Comparison of ENCODE assay signal across 16 cellular contexts in genomic region chr2:62760026-62760425, GRCh38. TPM values are rescaled to one million over a fixed set of nuclear protein-coding genes. Genes with fewer than 3 reads are reported as not detected.
DNase-seq lines count a peak whose midpoint lies in the region; ATAC-seq, FAIRE-seq and TF ChIP-seq lines count a peak whose summit lies in the region.
"Had no signal": no experiment of that assay in that cellular context is flagged by ENCODE, and none has a peak within 500 bp of the region (broad histone marks: within the 10 kb centered on the region; RNA-seq: fewer than 3 reads in every experiment).

No MANE protein-coding gene starts in this region.

- H3K4me3 ChIP-seq in Karpas-422 (ENCODE audit: low read length) (no peak overlapping the region), HepG2 (replicated peaks in 1 of 3; ENCODE audit: insufficient read depth in 1 of 3, low read depth in 2 of 3, low read length in 3 of 3) (no peak overlapping the region)
- H3K4me3 ChIP-seq: BLaER1, GM12878, GM23338 had no signal

- H4K20me1 ChIP-seq in Karpas-422 (ENCODE audit: insufficient read depth, low read depth, low read length) (no peaks in the 10 kb centered on the region), HepG2 (ENCODE audit: insufficient read depth, low read length) (peaks cover 88% of the 10 kb centered on the region)

- peaks cover 2% of the 10 kb centered on the region for H3K9me3 Mint-ChIP-seq in progenitor cell of endocrine pancreas (ENCODE audit: low read depth)

- H3K27ac Mint-ChIP-seq in progenitor cell of endocrine pancreas = peak overlapping the region; percentile 51
- H3K27ac Mint-ChIP-seq: CD8-positive, alpha-beta memory T cell; GM23338 had no signal

- no peaks in the 10 kb centered on the region for H3K9me2 ChIP-seq in Karpas-422 (replicated peaks; ENCODE audit: insufficient read depth, low read length)

- no peak overlapping the region for H3K27ac ChIP-seq in Karpas-422 (ENCODE audit: low read length)
- no peak overlapping the region for H3K27ac ChIP-seq in HepG2 (ENCODE audit: extremely low read length, insufficient read depth, low read length)
- H3K27ac ChIP-seq: 22Rv1, BLaER1 had no signal

- peaks cover 88% of the 10 kb centered on the region for H3K79me2 ChIP-seq in Karpas-422 (ENCODE audit: low read length)
- H3K79me2 ChIP-seq in HepG2 (ENCODE audit: insufficient read depth, low read length) = peaks cover 100% of the 10 kb centered on the region

- peaks cover 4% of the 10 kb centered on the region for H3K4me1 Mint-ChIP-seq in progenitor cell of endocrine pancreas (ENCODE audit: low read depth)

- intact Hi-C loops in HepG2 (cut with micrococcal nuclease; ENCODE audit: unreplicated experiment) = no loop called here

- H3K9ac ChIP-seq in Karpas-422 (ENCODE audit: low read length) = no peak overlapping the region
- no peak overlapping the region for H3K9ac ChIP-seq in HepG2 (ENCODE audit: insufficient read depth, low read depth, low read length)
- H3K9ac ChIP-seq: BLaER1 had no signal

- no peak for TF ChIP-seq EP300 in HepG2 (IDR thresholded peaks at IDR 0.05; ENCODE audit: low read depth in 2 of 2, low read length in 2 of 2)
- TF ChIP-seq EP300 in HepG2 (CRISPR knock-in tag; IDR thresholded peaks at IDR 0.05; ENCODE audit: borderline replicate concordance) = no peak

- peak overlapping the region; percentile 58 for H3K4me2 ChIP-seq in Karpas-422 (ENCODE audit: low read depth, low read length, poor library complexity, severe bottlenecking)
- no peak overlapping the region for H3K4me2 ChIP-seq in HepG2 (ENCODE audit: low read depth, low read length)
- H3K4me2 ChIP-seq: BLaER1, GM23338 had no signal

- TF ChIP-seq CTCF in HepG2 (CRISPR knock-in tag; IDR thresholded peaks at IDR 0.05) (no peak), progenitor cell of endocrine pancreas (IDR thresholded peaks at IDR 0.05; ENCODE audit: unreplicated experiment) (no peak)

- H3K27me3 Mint-ChIP-seq in progenitor cell of endocrine pancreas = no peaks in the 10 kb centered on the region
- H3K27me3 Mint-ChIP-seq: CD8-positive, alpha-beta memory T cell had no signal

- FAIRE-seq in HepG2 (lab: Jason Lieb, UNC) = no peak
- FAIRE-seq: GM12878 had no signal

- POLR2A ChIA-PET in HepG2 (lab: Yijun Ruan, JAX) = no interaction called here

- BruUV-seq in HepG2 (replicated peaks; lab: Mats Ljungman, UMichigan) = no TSS peak

- in situ Hi-C loops in HepG2 (cut with HindIII; ENCODE audit: extremely low pct_ligation_motif_present, low pct_unique_long_range_greater_than_20kb) = no loop called here

- WGBS in HepG2 (ENCODE audit: low lambda C conversion rate) = 89% methylated on average over 2 of the region's 2 CpGs

- DNase-seq in NCI-H1417 (lab: John Stamatoyannopoulos, UW) (peak in 2 of 3 experiments; percentile 24 to 52), NCI-H1417 treated with DMSO at 0.1 percent for 48 hours (lab: John Stamatoyannopoulos, UW) (no peak), Karpas-422 (no peak), HepG2 (ENCODE audit: low spot score) (no peak), progenitor cell of endocrine pancreas (ENCODE audit: low spot score, unreplicated experiment) (no peak)
- no peak for DNase-seq in activated T-cell treated with anti-CD3 and anti-CD28 coated beads, Interleukin-2, amount 50 U/mL, for 1 hour
- no peak for DNase-seq in effector CD4-positive, alpha-beta T cell
- DNase-seq: AML-193; CD8-positive, alpha-beta memory T cell; DMS 273 treated with DMSO at 0.1 percent for 48 hours; H9 had no signal

- H3K36me3 ChIP-seq in Karpas-422 (ENCODE audit: insufficient read depth, low read length) = no peaks in the 10 kb centered on the region
- H3K36me3 ChIP-seq in HepG2 (replicated peaks in 1 of 2; ENCODE audit: control insufficient read depth in 1 of 2, insufficient read depth in 2 of 2, low read length in 2 of 2) = peaks cover 3 to 57% of the 10 kb centered on the region in 2 experiments; a peak in 4 of 5 replicates

- CTCF ChIA-PET in HepG2 (lab: Yijun Ruan, JAX; ENCODE audit: low intra/inter-chr PET ratio, low total read pairs) = no interaction called here

- no peak for TF ChIP-seq POLR2A in HepG2 (IDR thresholded peaks at IDR 0.05; ENCODE audit: insufficient read depth in 1 of 2, low read depth in 2 of 2, low read length in 2 of 2)

- H3K9me3 ChIP-seq in Karpas-422 (ENCODE audit: low read length) (no peaks in the 10 kb centered on the region), HepG2 (ENCODE audit: low read length) (no peaks in the 10 kb centered on the region)

- H3K4me1 ChIP-seq in Karpas-422 (ENCODE audit: low read length) = peaks cover 40% of the 10 kb centered on the region
- H3K4me1 ChIP-seq in HepG2 (ENCODE audit: insufficient read depth, low read length) = peaks cover 54% of the 10 kb centered on the region
- H3K4me1 ChIP-seq: BLaER1 had no signal

- H3K27me3 ChIP-seq in Karpas-422 (ENCODE audit: low read length) (no peaks in the 10 kb centered on the region), HepG2 (ENCODE audit: control insufficient read depth in 1 of 2, insufficient read depth in 2 of 2, low read length in 2 of 2) (no peaks in the 10 kb centered on the region)
- H3K27me3 ChIP-seq: BLaER1 had no signal

- H3K4me3 Mint-ChIP-seq in progenitor cell of endocrine pancreas (ENCODE audit: low read depth) = no peak overlapping the region
- H3K4me3 Mint-ChIP-seq: CD8-positive, alpha-beta memory T cell; GM23338; H9 had no signal

- H2AFZ ChIP-seq in Karpas-422 (ENCODE audit: low read length) = no peak overlapping the region
- H2AFZ ChIP-seq in HepG2 (ENCODE audit: low read length) = no peak overlapping the region
- H2AFZ ChIP-seq: GM23338 had no signal

- peaks cover 5% of the 10 kb centered on the region for H3K36me3 Mint-ChIP-seq in progenitor cell of endocrine pancreas (ENCODE audit: insufficient read depth)

- ATAC-seq in HepG2 = peak; percentile 72
- ATAC-seq in HG03175 (IDR thresholded peaks at IDR 0.05; ENCODE audit: unreplicated experiment) = no peak
- ATAC-seq: GM12878, GM23338 had no signal

- no peak for TF ChIP-seq RAD21 in HepG2 (CRISPR knock-in tag; IDR thresholded peaks at IDR 0.05)

TF ChIP-seq in HepG2, 621 proteins besides CTCF, POLR2A, EP300 and RAD21 (continues in another document):
- TF ChIP-seq ATF6 (CRISPR knock-in tag; conservative IDR thresholded peaks at IDR 0.05) = no peak
- TF ChIP-seq ADNP (CRISPR knock-in tag; IDR thresholded peaks at IDR 0.05) = no peak

RNA-seq across cellular contexts. Expression of gene EHBP1, which starts 54.5 kb away (rescaled TPM):
- 32.2 and 48.7 TPM in 2 replicates for total RNA-seq in Karpas-422 (2014; rRNA removed; shearing (Covaris generic); ENCODE audit: low replicate concordance)
- total RNA-seq in HepG2 (2016; rRNA removed; fragmentation: Illumina TruSeq; extraction: Trizol) (93.5 and 122 TPM in 2 replicates), progenitor cell of endocrine pancreas (45.6 and 49.9 TPM in 2 replicates)
- 97.2 and 110 TPM in 2 replicates for total RNA-seq in HepG2 (2016; cell fraction: cytosol; rRNA removed; fragmentation: Illumina TruSeq; extraction: Trizol; ENCODE audit: low read depth)
- total RNA-seq in HepG2 (2016; cell fraction: insoluble cytoplasmic fraction; rRNA removed; fragmentation: Illumina TruSeq; extraction: Trizol) = 95.7 and 116 TPM in 2 replicates
- total RNA-seq in HepG2 (2016; cell fraction: membrane; rRNA removed; fragmentation: Illumina TruSeq; extraction: Trizol) = 85.7 and 89.7 TPM in 2 replicates
- total RNA-seq in HepG2 (2016; cell fraction: nucleus; rRNA removed; fragmentation: Illumina TruSeq; extraction: Trizol) = 203 and 204 TPM in 2 replicates
- polyA plus RNA-seq in HepG2 (2011; rRNA removed) = 133 and 146 TPM in 2 replicates
- 63.6 and 104 TPM in 2 replicates for polyA plus RNA-seq in HepG2 (2011; cell fraction: cytosol; rRNA removed)
- 143 and 176 TPM in 2 replicates for polyA plus RNA-seq in HepG2 (2011; cell fraction: nucleus; rRNA removed)
- polyA plus RNA-seq in HepG2 (2012) = 168 and 275 TPM in 2 replicates
- 15.0 and 16.3 TPM in 2 replicates for polyA plus RNA-seq in HepG2 (2016; cell fraction: cytosol; fragmentation: Illumina TruSeq; extraction: Trizol; ENCODE audit: low read depth)
- 115 and 119 TPM in 2 replicates for polyA plus RNA-seq in HepG2 (2016; cell fraction: insoluble cytoplasmic fraction; fragmentation: Illumina TruSeq; extraction: Trizol; ENCODE audit: low read depth)
- 32.6 and 37.1 TPM in 2 replicates for polyA plus RNA-seq in HepG2 (2016; cell fraction: membrane; fragmentation: Illumina TruSeq; extraction: Trizol; ENCODE audit: low read depth)
- polyA plus RNA-seq in HepG2 (2016; cell fraction: nucleus; fragmentation: Illumina TruSeq; extraction: Trizol; ENCODE audit: insufficient read depth, low read depth) = 123 and 129 TPM in 2 replicates
- polyA minus RNA-seq in HepG2 (2011; rRNA and poly(A)+ RNA removed; ENCODE audit: low replicate concordance) = 26.4 and 224 TPM in 2 replicates
- polyA minus RNA-seq in HepG2 (2011; cell fraction: cytosol; rRNA and poly(A)+ RNA removed) = 152 and 197 TPM in 2 replicates
- polyA minus RNA-seq in HepG2 (2011; cell fraction: nucleus; rRNA and poly(A)+ RNA removed) = 1,403 and 1,733 TPM in 2 replicates

Comparison
In these comparisons a context has a peak if more than half of its experiments do, and no peak if none do; other contexts are left out.
1. DNase-seq: peak in NCI-H1417 (2 of 3); none in NCI-H1417 treated with DMSO at 0.1 percent for 48 hours (single experiment), Karpas-422 (single experiment), HepG2 (single experiment), progenitor cell of endocrine pancreas (single experiment), activated T-cell treated with anti-CD3 and anti-CD28 coated beads, Interleukin-2, amount 50 U/mL, for 1 hour (single experiment) and effector CD4-positive, alpha-beta T cell (single experiment).